21 cellular contexts compared by ENCODE assay signal in the genomic region with DNA sequence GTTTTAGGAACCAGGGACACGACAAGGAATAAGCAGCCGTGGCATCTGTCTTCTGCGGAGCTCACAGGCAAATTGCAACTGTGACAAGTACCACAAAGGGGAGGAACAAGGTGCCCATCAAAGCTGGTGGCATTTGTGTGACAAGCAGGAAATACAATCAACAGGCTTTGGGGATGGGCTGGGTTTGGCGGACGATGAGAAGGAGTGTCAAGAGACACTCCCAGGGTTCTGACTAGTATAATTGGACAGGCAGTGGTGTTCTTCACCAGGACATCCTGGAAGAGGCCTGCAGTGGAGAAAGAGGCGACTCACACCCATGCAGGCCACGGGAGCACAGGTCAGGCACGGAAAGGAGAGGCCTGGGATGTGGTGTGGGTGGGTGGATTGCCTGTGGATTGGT. TPM values are rescaled to one million over a fixed set of nuclear protein-coding genes. Genes with fewer than 3 reads are reported as not detected.
DNase-seq lines count a peak whose midpoint lies in the region; ATAC-seq and TF ChIP-seq lines count a peak whose summit lies in the region.
"Had no signal": no experiment of that assay in that cellular context is flagged by ENCODE, and none has a peak within 500 bp of the region (broad histone marks: within the 10 kb centered on the region; RNA-seq: fewer than 3 reads in every experiment).

No MANE protein-coding gene starts in this region.

- no peaks in the 10 kb centered on the region for H3K27me3 ChIP-seq in CD4-positive, alpha-beta T cell (ENCODE audit: control insufficient read depth, insufficient read depth, low read length)
- H3K27me3 ChIP-seq: hepatocyte, MG63 had no signal

- peaks cover 38% of the 10 kb centered on the region for H3K4me1 Mint-ChIP-seq in CD4-positive, alpha-beta T cell (ENCODE audit: low read depth)
- H3K4me1 Mint-ChIP-seq: mesothelial cell of epicardium had no signal

- no peak for TF ChIP-seq CTCF in CD4-positive, alpha-beta T cell (IDR thresholded peaks at IDR 0.05)
- no peak for TF ChIP-seq CTCF in GM12864 (IDR thresholded peaks at IDR 0.05; ENCODE audit: low read depth, low read length, missing control alignments)

- no peaks in the 10 kb centered on the region for H3K36me3 Mint-ChIP-seq in CD4-positive, alpha-beta T cell (ENCODE audit: low read depth)
- H3K36me3 Mint-ChIP-seq: mesothelial cell of epicardium had no signal

- no peaks in the 10 kb centered on the region for H3K9me3 Mint-ChIP-seq in CD4-positive, alpha-beta T cell
- H3K9me3 Mint-ChIP-seq: HFFc6, mesothelial cell of epicardium had no signal

- CTCF ChIA-PET in CD4-positive, alpha-beta T cell (lab: Charles Lee): interaction anchor here (0.8 to 2.1 kb wide), 2 partner anchors 57 to 157 kb away, joined by 4 to 8 read pairs; no protein-coding TSS in a partner anchor

- DNase-seq in CD4-positive, alpha-beta T cell: peak in 3 of 10 experiments; percentile 8 to 17 (median 14)
- DNase-seq in GM12864 (ENCODE audit: low read depth): no peak
- DNase-seq in activated T-cell treated with anti-CD3 and anti-CD28 coated beads, Interleukin-2, amount 50 U/mL, for 48 hours: peak; percentile 33 to 46
- DNase-seq in left colon: no peak
- no peak for DNase-seq in NCI-H1092 (lab: John Stamatoyannopoulos, UW)
- no peak for DNase-seq in NCI-H82 treated with DMSO at 0.1 percent for 48 hours (lab: John Stamatoyannopoulos, UW; ENCODE audit: unreplicated experiment)
- DNase-seq: activated CD4-positive, CD25-positive, alpha-beta regulatory T cell treated with anti-CD3 and anti-CD28 coated beads, Interleukin-2, amount 50 U/mL, for 72 hours; HFFc6; MG63; NCI-H187 treated with DMSO at 0.1 percent for 48 hours; SHP77; stimulated activated CD4-positive, alpha-beta T cell treated with anti-CD3 and anti-CD28 coated beads, Interleukin-4, amount 100 ng/mL, for 1 hour; trophoblast cell had no signal

- ATAC-seq in CD4-positive, alpha-beta T cell (ENCODE audit: poor library complexity): peak; percentile 78
- ATAC-seq in left colon (peak; percentile 75), GM19397 (IDR thresholded peaks at IDR 0.05; ENCODE audit: unreplicated experiment) (no peak), GM21619 (IDR thresholded peaks at IDR 0.05; ENCODE audit: unreplicated experiment) (no peak)

- intact Hi-C loops in CD4-positive, alpha-beta T cell (cut with DNase I, micrococcal nuclease): no loop called here
- intact Hi-C loops in left colon (cut with DNase I, micrococcal nuclease): loop anchor here (5.0 to 10.0 kb wide), 3 partner anchors 77 to 157 kb away; no protein-coding TSS in a partner anchor

- peak overlapping the region; percentile 31 for H3K4me3 ChIP-seq in GM12864 (ENCODE audit: low read depth, low read length)
- H3K4me3 ChIP-seq: hepatocyte, MG63 had no signal

- POLR2A ChIA-PET in CD4-positive, alpha-beta T cell (lab: Charles Lee): no interaction called here

- H3K4me3 Mint-ChIP-seq in CD4-positive, alpha-beta T cell: peak overlapping the region; percentile 42
- H3K4me3 Mint-ChIP-seq: HFFc6, mesothelial cell of epicardium had no signal

- H3K27ac Mint-ChIP-seq in CD4-positive, alpha-beta T cell: peak overlapping the region; percentile 2
- H3K27ac Mint-ChIP-seq: HFFc6, mesothelial cell of epicardium had no signal

- no peak overlapping the region for H3K27ac ChIP-seq in CD4-positive, alpha-beta T cell (ENCODE audit: low read depth, low read length)
- H3K27ac ChIP-seq: hepatocyte had no signal

- no peaks in the 10 kb centered on the region for H3K27me3 Mint-ChIP-seq in CD4-positive, alpha-beta T cell

- no peaks in the 10 kb centered on the region for H3K9me3 ChIP-seq in CD4-positive, alpha-beta T cell (ENCODE audit: control insufficient read depth, low read length)
- H3K9me3 ChIP-seq: MG63 had no signal

RNA-seq across cellular contexts. Expression of gene SPATA3, which starts 14.2 kb away (rescaled TPM):
- total RNA-seq in CD4-positive, alpha-beta T cell: not detected
- not detected for total RNA-seq in left colon
- total RNA-seq: bronchial epithelial cell; hepatocyte; HFFc6; kidney epithelial cell; mesothelial cell of epicardium; NCI-H460; T-helper 2 cell treated with Interferon-gamma antibody and Interleukin-4, amounts not matched to agents 100 ng/mL and 5 ng/mL, for 36 hours had no signal

RNA-seq across cellular contexts. Expression of gene C2orf72, which starts 55.6 kb away (rescaled TPM):
- total RNA-seq in CD4-positive, alpha-beta T cell: not detected
- total RNA-seq in left colon: 10 to 100 TPM; 42.6 to 54.8 TPM
- total RNA-seq: bronchial epithelial cell; HFFc6; T-helper 2 cell treated with Interferon-gamma antibody and Interleukin-4, amounts not matched to agents 100 ng/mL and 5 ng/mL, for 36 hours had no signal

RNA-seq across cellular contexts. Expression of gene GPR55, which starts 56.7 kb away (rescaled TPM):
- total RNA-seq in CD4-positive, alpha-beta T cell: 1 to 10 TPM; 2.9 to 3.8 TPM
- under 1 TPM; 0.34 TPM for total RNA-seq in left colon
- total RNA-seq: bronchial epithelial cell, HFFc6, kidney epithelial cell, mesothelial cell of epicardium had no signal

Comparison
In these comparisons a context has a peak if more than half of its experiments do, and no peak if none do; other contexts are left out.
1. ATAC-seq: peak in CD4-positive, alpha-beta T cell (single experiment) and left colon (single experiment); none in GM19397 (single experiment) and GM21619 (single experiment).
2. DNase-seq: peak in activated T-cell treated with anti-CD3 and anti-CD28 coated beads, Interleukin-2, amount 50 U/mL, for 48 hours (2 of 2); none in GM12864 (single experiment), left colon (0 of 2), NCI-H1092 (single experiment) and NCI-H82 treated with DMSO at 0.1 percent for 48 hours (single experiment).
3. RNA of gene C2orf72, which starts 55.6 kb away (total RNA-seq): 42.6 to 54.8 TPM in left colon; not detected in CD4-positive, alpha-beta T cell; every median in the first group is over 10 times any median in the second.
4. intact Hi-C loops: an anchor here in left colon (5.0 to 10.0 kb wide); none called in CD4-positive, alpha-beta T cell.